7 cellular contexts compared by ENCODE assay signal in genomic region chrX:153688534-153688899, GRCh38. TPM values are rescaled to one million over a fixed set of nuclear protein-coding genes. Genes with fewer than 3 reads are reported as not detected.
A peak's percentile ranks its signal among the peaks of the same experiment; 100 is the strongest.
DNase-seq lines count a peak whose midpoint lies in the region; ATAC-seq and TF ChIP-seq lines count a peak whose summit lies in the region.
"Had no signal": no experiment of that assay in that cellular context is flagged by ENCODE, and none has a peak within 500 bp of the region (broad histone marks: within the 10 kb centered on the region; RNA-seq: fewer than 3 reads in every experiment).

No MANE protein-coding gene starts in this region.

- no peaks in the 10 kb centered on the region for H3K36me3 ChIP-seq in mesodermal cell (ENCODE audit: control insufficient read depth, insufficient read depth, low read length)

- ATAC-seq in HG02885 (IDR thresholded peaks at IDR 0.05; ENCODE audit: poor library complexity, unreplicated experiment), result no peak

- 0% methylated on average over 1 to 11 of the region's 52 CpGs for WGBS in mesodermal cell (ENCODE audit: insufficient coverage in 2 of 2), 2 experiments

- TF ChIP-seq CTCF in AG10803 (conservative IDR thresholded peaks at IDR 0.05; ENCODE audit: low read length), result no peak

- H3K4me1 ChIP-seq in mesodermal cell (ENCODE audit: control insufficient read depth, insufficient read depth, low read length, poor library complexity, severe bottlenecking), result peaks cover 13% of the 10 kb centered on the region

- no peaks in the 10 kb centered on the region for H3K9me3 ChIP-seq in mesodermal cell (ENCODE audit: control insufficient read depth, low read length)

- no peak for DNase-seq in AG10803 (ENCODE audit: low read depth)
- DNase-seq in medulla oblongata (ENCODE audit: extremely low spot score), result no peak
- DNase-seq in islet precursor cell, result no peak
- DNase-seq: NCI-H2081 had no signal

- H3K27ac ChIP-seq in angular gyrus (ENCODE audit: low read depth, low read length) (peak overlapping the region; percentile 55), mesodermal cell (ENCODE audit: low read depth, low read length, severe bottlenecking) (no peak overlapping the region)

- H3K4me3 ChIP-seq in AG10803 (ENCODE audit: low read length), result peak overlapping the region; percentile 51
- H3K4me3 ChIP-seq in mesodermal cell (ENCODE audit: extremely low read depth, insufficient read depth, low read length, poor library complexity, severe bottlenecking), result peak overlapping the region; percentile 31

RNA-seq across cellular contexts. Expression of gene SLC6A8, which starts 0.8 kb away (rescaled TPM):
- polyA plus RNA-seq in mesodermal cell (2013, experiment 1 of 2), result 41.5 TPM
- 37.1 TPM for polyA plus RNA-seq in mesodermal cell (2013, experiment 2 of 2)

RNA-seq across cellular contexts. Expression of gene PNCK, which starts 14.9 kb away (rescaled TPM):
- 0.66 TPM for polyA plus RNA-seq in mesodermal cell (2013, experiment 1 of 2)
- 1.2 TPM for polyA plus RNA-seq in mesodermal cell (2013, experiment 2 of 2)

RNA-seq across cellular contexts. Expression of gene BCAP31, which starts 35.7 kb away (rescaled TPM):
- 174 TPM for polyA plus RNA-seq in mesodermal cell (2013, experiment 1 of 2)
- 145 TPM for polyA plus RNA-seq in mesodermal cell (2013, experiment 2 of 2)

RNA-seq across cellular contexts. Expression of gene ABCD1, which starts 36.1 kb away (rescaled TPM):
- polyA plus RNA-seq in mesodermal cell (2013, experiment 1 of 2), result 12.0 TPM
- 7.6 TPM for polyA plus RNA-seq in mesodermal cell (2013, experiment 2 of 2)

RNA-seq across cellular contexts. Expression of gene DUSP9, which starts 41.5 kb away (rescaled TPM):
- 0.55 TPM for polyA plus RNA-seq in mesodermal cell (2013, experiment 1 of 2)
- 1.2 TPM for polyA plus RNA-seq in mesodermal cell (2013, experiment 2 of 2)
